ENCODE assay signal across 22 cellular contexts in genomic region chr5:107340631-107341030, GRCh38.
DNase-seq lines count a peak whose midpoint lies in the region; ATAC-seq and TF ChIP-seq lines count a peak whose summit lies in the region.
"Had no signal": no experiment of that assay in that cellular context is flagged by ENCODE, and none has a peak within 500 bp of the region (broad histone marks: within the 10 kb centered on the region; RNA-seq: fewer than 3 reads in every experiment).

No MANE protein-coding gene starts in this region.

- no peak overlapping the region for H3K4me3 Mint-ChIP-seq in glutamatergic neuron (ENCODE audit: unreplicated experiment)
- H3K4me3 Mint-ChIP-seq: CD8-positive, alpha-beta T cell had no signal

- TF ChIP-seq CTCF in mammary epithelial cell (conservative IDR thresholded peaks at IDR 0.05 in 1 of 2, IDR thresholded peaks at IDR 0.05 in 1 of 2; ENCODE audit: extremely low read depth in 1 of 2, insufficient read depth in 1 of 2, low read depth in 1 of 2, low read length in 2 of 2) (no peak), foreskin keratinocyte (conservative IDR thresholded peaks at IDR 0.05) (no peak), glutamatergic neuron (IDR thresholded peaks at IDR 0.05; ENCODE audit: partially characterized antibody, unreplicated experiment) (no peak)

- no TSS peak for BruUV-seq in mammary epithelial cell (replicated peaks; lab: Mats Ljungman, UMichigan)

- H4K20me1 ChIP-seq in mammary epithelial cell (ENCODE audit: insufficient read depth, low read length) = no peaks in the 10 kb centered on the region

- dilution Hi-C loops in mammary epithelial cell (cut with HindIII; ENCODE audit: low sequenced_read_pairs) = no loop called here

- DNase-seq in HT1080 (ENCODE audit: low read depth) = peak; percentile 3
- DNase-seq in mammary epithelial cell = peak; percentile 91
- peak; percentile 78 to 84 for DNase-seq in foreskin keratinocyte
- DNase-seq in NCI-H1694 treated with DMSO at 0.1 percent for 48 hours (lab: John Stamatoyannopoulos, UW) = no peak
- DNase-seq in NCI-H345 treated with DMSO at 0.1 percent for 48 hours (lab: John Stamatoyannopoulos, UW; ENCODE audit: unreplicated experiment) = no peak
- DNase-seq in glutamatergic neuron = no peak
- DNase-seq in NOMO-1 treated with DMSO at 0.1 percent for 48 hours (lab: John Stamatoyannopoulos, UW; ENCODE audit: unreplicated experiment) = no peak
- DNase-seq: AML-193; C1 segment of cervical spinal cord; CD8-positive, alpha-beta T cell; DMS53; GF-D8; H7; NCI-H1092; NCI-H146; NCI-H2029 treated with DMSO at 0.1 percent for 48 hours; NCI-H345; NCI-H524 treated with DMSO at 0.1 percent for 48 hours; PC-3; SHP77 treated with DMSO at 0.1 percent for 48 hours; SK-N-SH had no signal

- CTCF ChIA-PET in mammary epithelial cell (lab: Charles Lee; ENCODE audit: low non-redundant PET) = no interaction called here

- intact Hi-C loops in mammary epithelial cell (cut with micrococcal nuclease) = no loop called here

- peaks cover 9% of the 10 kb centered on the region for H3K9me3 Mint-ChIP-seq in glutamatergic neuron (ENCODE audit: unreplicated experiment)

- no peaks in the 10 kb centered on the region for H3K4me1 Mint-ChIP-seq in glutamatergic neuron (ENCODE audit: low read depth, unreplicated experiment)

- peaks cover 2% of the 10 kb centered on the region for H3K27me3 Mint-ChIP-seq in glutamatergic neuron (ENCODE audit: unreplicated experiment)

- no peaks in the 10 kb centered on the region for H3K79me2 ChIP-seq in mammary epithelial cell (ENCODE audit: insufficient read depth, low read length)

- H3K4me3 ChIP-seq in mammary epithelial cell (replicated peaks in 1 of 3; ENCODE audit: insufficient read depth in 1 of 3, low read depth in 2 of 3, low read length in 3 of 3) = no peak overlapping the region
- H3K4me3 ChIP-seq in rectal smooth muscle tissue (ENCODE audit: low read length) = no peak overlapping the region

- H3K4me1 ChIP-seq in mammary epithelial cell (ENCODE audit: insufficient read depth, low read length) (peaks cover 29% of the 10 kb centered on the region), foreskin keratinocyte (peaks cover 18% of the 10 kb centered on the region), rectal smooth muscle tissue (ENCODE audit: control insufficient read depth, insufficient read depth, low read length) (no peaks in the 10 kb centered on the region)

- H3K27ac ChIP-seq in mammary epithelial cell (ENCODE audit: insufficient read depth, low read depth, low read length) = no peak overlapping the region
- H3K27ac ChIP-seq in foreskin keratinocyte = no peak overlapping the region
- peak overlapping the region; percentile 54 for H3K27ac ChIP-seq in rectal smooth muscle tissue (ENCODE audit: low read depth, low read length)

- H3K36me3 ChIP-seq in mammary epithelial cell (ENCODE audit: insufficient read depth, low read length) = no peaks in the 10 kb centered on the region
- H3K36me3 ChIP-seq in rectal smooth muscle tissue (ENCODE audit: control insufficient read depth, insufficient read depth, low read length) = no peaks in the 10 kb centered on the region

- H3K4me2 ChIP-seq in mammary epithelial cell (ENCODE audit: insufficient read depth, low read depth, low read length) = no peak overlapping the region
- H3K4me2 ChIP-seq: SK-N-SH had no signal

- no peak overlapping the region for H3K27ac Mint-ChIP-seq in glutamatergic neuron (ENCODE audit: unreplicated experiment)
- H3K27ac Mint-ChIP-seq: CD8-positive, alpha-beta T cell had no signal

- peaks cover 14% of the 10 kb centered on the region for H3K36me3 Mint-ChIP-seq in glutamatergic neuron (ENCODE audit: unreplicated experiment)
- H3K36me3 Mint-ChIP-seq: CD8-positive, alpha-beta T cell had no signal

- no peaks in the 10 kb centered on the region for H3K9me3 ChIP-seq in mammary epithelial cell (replicated peaks; ENCODE audit: insufficient read depth, low read length)
- H3K9me3 ChIP-seq: SK-N-SH had no signal

- 0% methylated on average over 3 of the region's 3 CpGs for WGBS in mammary epithelial cell (ENCODE audit: low coverage, missing lambda C conversion rate)

- H3K9ac ChIP-seq in mammary epithelial cell (ENCODE audit: insufficient read depth, low read length) (no peak overlapping the region), rectal smooth muscle tissue (ENCODE audit: low read length) (no peak overlapping the region)
- H3K9ac ChIP-seq: SK-N-SH had no signal

- in situ Hi-C loops in mammary epithelial cell (cut with MboI; ENCODE audit: low sequenced_read_pairs in 2 of 2) = no loop called here

- H3K27me3 ChIP-seq in mammary epithelial cell (ENCODE audit: insufficient read depth, low read length) = no peaks in the 10 kb centered on the region
- no peaks in the 10 kb centered on the region for H3K27me3 ChIP-seq in foreskin keratinocyte
- H3K27me3 ChIP-seq in rectal smooth muscle tissue (ENCODE audit: control insufficient read depth, insufficient read depth, low read length) = no peaks in the 10 kb centered on the region

- ATAC-seq in foreskin keratinocyte = peak; percentile 68
- ATAC-seq: CD8-positive, alpha-beta T cell; PC-3 had no signal

- H2AFZ ChIP-seq in mammary epithelial cell (ENCODE audit: low read depth, low read length) = peak overlapping the region; percentile 49

Comparison
In these comparisons a context has a peak if more than half of its experiments do, and no peak if none do; other contexts are left out.
1. DNase-seq: peak in HT1080 (single experiment), mammary epithelial cell (single experiment) and foreskin keratinocyte (2 of 2); none in NCI-H1694 treated with DMSO at 0.1 percent for 48 hours (single experiment), NCI-H345 treated with DMSO at 0.1 percent for 48 hours (single experiment), glutamatergic neuron (single experiment) and NOMO-1 treated with DMSO at 0.1 percent for 48 hours (single experiment).